ENCODE assay signal across 7 cellular contexts in the genomic region with DNA sequence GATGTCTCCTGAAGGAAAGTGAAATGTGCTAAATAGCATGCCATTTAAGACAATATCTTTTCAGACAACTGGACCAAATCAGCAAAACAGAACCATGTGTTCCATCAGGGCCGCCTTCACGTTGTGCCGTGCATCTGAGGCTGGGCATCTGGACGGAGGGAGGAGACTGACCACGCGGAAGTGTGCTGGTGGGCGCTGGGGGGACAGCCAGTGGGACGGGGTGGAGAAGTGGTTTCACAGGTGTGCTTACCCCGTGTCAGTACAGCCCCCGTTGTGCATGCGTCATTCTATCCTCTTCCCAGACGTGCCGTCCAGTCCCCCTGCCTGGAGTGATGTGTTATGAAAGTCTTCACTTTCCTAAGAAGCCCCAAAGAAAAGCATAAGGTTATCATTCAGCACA.
"Had no signal": no experiment of that assay in that cellular context is flagged by ENCODE, and none has a peak within 500 bp of the region (broad histone marks: within the 10 kb centered on the region; RNA-seq: fewer than 3 reads in every experiment).

No MANE protein-coding gene starts in this region.

- H3K27ac ChIP-seq: KMS-11 had no signal

- H3K4me2 ChIP-seq: KMS-11 had no signal

- FAIRE-seq: H54, HTR-8/SVneo had no signal

- H3K9ac ChIP-seq: KMS-11 had no signal

- DNase-seq: GOT3, H9, HCEC 1CT, KBM-7 had no signal
